ENCODE assay signal across 1 cellular context in genomic region chr22:19122143-19122751, GRCh38.
A peak's percentile ranks its signal among the peaks of the same experiment; 100 is the strongest.
TF ChIP-seq lines count a peak whose summit lies in the region.

A gene with protein sequence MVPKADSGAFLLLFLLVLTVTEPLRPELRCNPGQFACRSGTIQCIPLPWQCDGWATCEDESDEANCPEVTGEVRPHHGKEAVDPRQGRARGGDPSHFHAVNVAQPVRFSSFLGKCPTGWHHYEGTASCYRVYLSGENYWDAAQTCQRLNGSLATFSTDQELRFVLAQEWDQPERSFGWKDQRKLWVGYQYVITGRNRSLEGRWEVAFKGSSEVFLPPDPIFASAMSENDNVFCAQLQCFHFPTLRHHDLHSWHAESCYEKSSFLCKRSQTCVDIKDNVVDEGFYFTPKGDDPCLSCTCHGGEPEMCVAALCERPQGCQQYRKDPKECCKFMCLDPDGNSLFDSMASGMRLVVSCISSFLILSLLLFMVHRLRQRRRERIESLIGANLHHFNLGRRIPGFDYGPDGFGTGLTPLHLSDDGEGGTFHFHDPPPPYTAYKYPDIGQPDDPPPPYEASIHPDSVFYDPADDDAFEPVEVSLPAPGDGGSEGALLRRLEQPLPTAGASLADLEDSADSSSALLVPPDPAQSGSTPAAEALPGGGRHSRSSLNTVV (minus strand): TSS chr22:19122412. CDS start chr22:19122206, 206 bp downstream.

TF ChIP-seq in K562, 482 proteins besides CTCF, POLR2A, EP300 and RAD21 (continued from another document and continues in another):
- TF ChIP-seq NKRF (IDR thresholded peaks at IDR 0.05; ENCODE audit: borderline replicate concordance) (peak; percentile 79), CEBPB (tag; IDR thresholded peaks at IDR 0.05) (no peak), FOXA3 (CRISPR knock-in tag; conservative IDR thresholded peaks at IDR 0.05 in 1 of 2, IDR thresholded peaks at IDR 0.05 in 1 of 2) (no peak), RCOR1 (IDR thresholded peaks at IDR 0.05; ENCODE audit: borderline replicate concordance in 1 of 2, low read depth in 2 of 2, low read length in 2 of 2) (peak; percentile 26 to 75; a peak in 2 of 4 replicates), ZNF24 (IDR thresholded peaks at IDR 0.05) (no peak), ZNF274 (IDR thresholded peaks at IDR 0.05; ENCODE audit: borderline replicate concordance, low read depth, low read length) (no peak), NCOR1 (IDR thresholded peaks at IDR 0.05) (no peak), HNRNPLL (IDR thresholded peaks at IDR 0.05; ENCODE audit: low read depth, low read length, poor library complexity, severe bottlenecking) (no peak), RFX5 (IDR thresholded peaks at IDR 0.05; ENCODE audit: low read depth, low read length) (no peak), ZNF57 (CRISPR knock-in tag; IDR thresholded peaks at IDR 0.05) (peak; percentile 74; the same call in 1 of the 2 replicates), ZNF224 (CRISPR knock-in tag; IDR thresholded peaks at IDR 0.05) (no peak), ZNF592 (IDR thresholded peaks at IDR 0.05) (no peak), ERF (CRISPR knock-in tag; IDR thresholded peaks at IDR 0.05) (peak; percentile 98), GTF3C2 (IDR thresholded peaks at IDR 0.05; ENCODE audit: borderline replicate concordance, extremely low read depth, insufficient read length) (no peak), RBM14 (IDR thresholded peaks at IDR 0.05; ENCODE audit: borderline replicate concordance, insufficient read depth, low read depth, low read length) (no peak), NR2F6 (CRISPR knock-in tag; IDR thresholded peaks at IDR 0.05) (no peak), ESRRB (CRISPR knock-in tag; IDR thresholded peaks at IDR 0.05; ENCODE audit: borderline replicate concordance) (no peak), JUN (IDR thresholded peaks at IDR 0.05; ENCODE audit: borderline replicate concordance, low read depth, low read length) (peak; percentile 54; the same call in 1 of the 2 replicates), JUN (CRISPR knock-in tag; IDR thresholded peaks at IDR 0.05; ENCODE audit: borderline replicate concordance) (no peak), FIP1L1 (IDR thresholded peaks at IDR 0.05; ENCODE audit: low read depth, low read length, poor library complexity, severe bottlenecking) (peak; percentile 94), MBD1 (CRISPR knock-in tag; IDR thresholded peaks at IDR 0.05) (no peak), HNRNPK (IDR thresholded peaks at IDR 0.05; ENCODE audit: low read depth, low read length, poor library complexity, severe bottlenecking) (peak; percentile 98), ELF1 (tag; IDR thresholded peaks at IDR 0.05) (no peak), KDM2B (CRISPR knock-in tag; IDR thresholded peaks at IDR 0.05) (peak; percentile 99), DMBX1 (CRISPR knock-in tag; IDR thresholded peaks at IDR 0.05; ENCODE audit: borderline replicate concordance) (peak; percentile 70), KAT8 (IDR thresholded peaks at IDR 0.05; ENCODE audit: low read depth) (no peak), ZNF347 (CRISPR knock-in tag; IDR thresholded peaks at IDR 0.05; ENCODE audit: low read depth) (no peak), TCF3 (CRISPR knock-in tag; IDR thresholded peaks at IDR 0.05) (no peak), KDM1A (IDR thresholded peaks at IDR 0.05) (no peak), ETV5 (CRISPR knock-in tag; IDR thresholded peaks at IDR 0.05; ENCODE audit: low read depth) (no peak), USF1 (CRISPR knock-in tag; IDR thresholded peaks at IDR 0.05) (no peak), GTF2B (IDR thresholded peaks at IDR 0.05; ENCODE audit: extremely low read depth, insufficient read length) (no peak), E2F1 (CRISPR knock-in tag; IDR thresholded peaks at IDR 0.05) (peak; percentile 97)
- TF ChIP-seq, protein P1, sequence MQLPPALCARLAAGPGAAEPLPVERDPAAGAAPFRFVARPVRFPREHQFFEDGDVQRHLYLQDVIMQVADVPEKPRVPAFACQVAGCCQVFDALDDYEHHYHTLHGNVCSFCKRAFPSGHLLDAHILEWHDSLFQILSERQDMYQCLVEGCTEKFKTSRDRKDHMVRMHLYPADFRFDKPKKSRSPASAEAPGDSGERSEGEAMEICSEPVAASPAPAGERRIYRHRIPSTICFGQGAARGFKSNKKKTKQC (CRISPR knock-in tag; IDR thresholded peaks at IDR 0.05): no peak
- TF ChIP-seq, protein P2, sequence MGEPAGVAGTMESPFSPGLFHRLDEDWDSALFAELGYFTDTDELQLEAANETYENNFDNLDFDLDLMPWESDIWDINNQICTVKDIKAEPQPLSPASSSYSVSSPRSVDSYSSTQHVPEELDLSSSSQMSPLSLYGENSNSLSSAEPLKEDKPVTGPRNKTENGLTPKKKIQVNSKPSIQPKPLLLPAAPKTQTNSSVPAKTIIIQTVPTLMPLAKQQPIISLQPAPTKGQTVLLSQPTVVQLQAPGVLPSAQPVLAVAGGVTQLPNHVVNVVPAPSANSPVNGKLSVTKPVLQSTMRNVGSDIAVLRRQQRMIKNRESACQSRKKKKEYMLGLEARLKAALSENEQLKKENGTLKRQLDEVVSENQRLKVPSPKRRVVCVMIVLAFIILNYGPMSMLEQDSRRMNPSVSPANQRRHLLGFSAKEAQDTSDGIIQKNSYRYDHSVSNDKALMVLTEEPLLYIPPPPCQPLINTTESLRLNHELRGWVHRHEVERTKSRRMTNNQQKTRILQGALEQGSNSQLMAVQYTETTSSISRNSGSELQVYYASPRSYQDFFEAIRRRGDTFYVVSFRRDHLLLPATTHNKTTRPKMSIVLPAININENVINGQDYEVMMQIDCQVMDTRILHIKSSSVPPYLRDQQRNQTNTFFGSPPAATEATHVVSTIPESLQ (CRISPR knock-in tag; IDR thresholded peaks at IDR 0.05): no peak
- TF ChIP-seq, protein P3, sequence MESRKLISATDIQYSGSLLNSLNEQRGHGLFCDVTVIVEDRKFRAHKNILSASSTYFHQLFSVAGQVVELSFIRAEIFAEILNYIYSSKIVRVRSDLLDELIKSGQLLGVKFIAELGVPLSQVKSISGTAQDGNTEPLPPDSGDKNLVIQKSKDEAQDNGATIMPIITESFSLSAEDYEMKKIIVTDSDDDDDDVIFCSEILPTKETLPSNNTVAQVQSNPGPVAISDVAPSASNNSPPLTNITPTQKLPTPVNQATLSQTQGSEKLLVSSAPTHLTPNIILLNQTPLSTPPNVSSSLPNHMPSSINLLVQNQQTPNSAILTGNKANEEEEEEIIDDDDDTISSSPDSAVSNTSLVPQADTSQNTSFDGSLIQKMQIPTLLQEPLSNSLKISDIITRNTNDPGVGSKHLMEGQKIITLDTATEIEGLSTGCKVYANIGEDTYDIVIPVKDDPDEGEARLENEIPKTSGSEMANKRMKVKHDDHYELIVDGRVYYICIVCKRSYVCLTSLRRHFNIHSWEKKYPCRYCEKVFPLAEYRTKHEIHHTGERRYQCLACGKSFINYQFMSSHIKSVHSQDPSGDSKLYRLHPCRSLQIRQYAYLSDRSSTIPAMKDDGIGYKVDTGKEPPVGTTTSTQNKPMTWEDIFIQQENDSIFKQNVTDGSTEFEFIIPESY (CRISPR knock-in tag; IDR thresholded peaks at IDR 0.05): no peak
